10 cellular contexts compared by ENCODE assay signal in genomic region chr7:138875794-138876193, GRCh38.
DNase-seq lines count a peak whose midpoint lies in the region; ATAC-seq, FAIRE-seq and TF ChIP-seq lines count a peak whose summit lies in the region.
"Had no signal": no experiment of that assay in that cellular context is flagged by ENCODE, and none has a peak within 500 bp of the region (broad histone marks: within the 10 kb centered on the region; RNA-seq: fewer than 3 reads in every experiment).

No MANE protein-coding gene starts in this region.

- no peaks in the 10 kb centered on the region for H3K9me3 ChIP-seq in psoas muscle
- H3K9me3 ChIP-seq: adrenal gland had no signal

- H3K4me1 ChIP-seq in psoas muscle = no peaks in the 10 kb centered on the region

- peaks cover 3% of the 10 kb centered on the region for H3K36me3 Mint-ChIP-seq in chondrocyte (ENCODE audit: low read depth)

- H3K36me3 ChIP-seq in psoas muscle (ENCODE audit: insufficient read depth in 1 of 2, low read depth in 1 of 2) = no peaks in the 10 kb centered on the region
- H3K36me3 ChIP-seq: adrenal gland had no signal

- no peaks in the 10 kb centered on the region for H3K9me3 Mint-ChIP-seq in chondrocyte (ENCODE audit: low read depth)

- TF ChIP-seq CTCF in chondrocyte (IDR thresholded peaks at IDR 0.05) (no peak), psoas muscle (IDR thresholded peaks at IDR 0.05) (no peak)

- no peak overlapping the region for H3K27ac ChIP-seq in psoas muscle

- no peak overlapping the region for H3K4me3 Mint-ChIP-seq in chondrocyte (ENCODE audit: unreplicated experiment)

- 92 to 95% (median 93%) methylated on average over 9 of the region's 9 CpGs for WGBS in psoas muscle, 3 donors

- ATAC-seq in HG03175 (IDR thresholded peaks at IDR 0.05; ENCODE audit: unreplicated experiment) (no peak), psoas muscle (no peak)
- ATAC-seq: GM12878 had no signal

- H3K4me1 Mint-ChIP-seq in chondrocyte (ENCODE audit: low read depth) = peaks cover 18% of the 10 kb centered on the region

- no peaks in the 10 kb centered on the region for H3K27me3 Mint-ChIP-seq in chondrocyte (ENCODE audit: low read depth)

- H3K27me3 ChIP-seq in psoas muscle (ENCODE audit: insufficient read depth in 3 of 3, low read length in 2 of 3) = no peaks in the 10 kb centered on the region
- H3K27me3 ChIP-seq: adrenal gland had no signal

- no peak for FAIRE-seq in frontal cortex (lab: Jason Lieb, UNC)
- FAIRE-seq: GM12878 had no signal

- peak; percentile 71 for DNase-seq in HK-2 (ENCODE audit: unreplicated experiment)
- peak; percentile 9 to 63 for DNase-seq in activated CD4-positive, alpha-beta T cell treated with anti-CD3 and anti-CD28 coated beads, Interleukin-2, amount 50 U/mL, for 24 hours (ENCODE audit: low read depth in 1 of 2, low spot score in 1 of 2)
- no peak for DNase-seq in chondrocyte (ENCODE audit: low spot score)
- peak; percentile 40 to 56 (median 44) for DNase-seq in stimulated activated CD4-positive, alpha-beta T cell treated with anti-CD3 and anti-CD28 coated beads, TNF-alpha, amount 100 ng/mL, for 48 hours (ENCODE audit: low read depth in 3 of 3)
- DNase-seq in NCI-H187 treated with DMSO at 0.1 percent for 48 hours (lab: John Stamatoyannopoulos, UW) = no peak
- DNase-seq in frontal cortex (ENCODE audit: low spot score in 2 of 2) = no peak
- no peak for DNase-seq in psoas muscle

- H3K4me3 ChIP-seq in psoas muscle = no peak overlapping the region
- H3K4me3 ChIP-seq: adrenal gland, GM12878 had no signal

- intact Hi-C loops in psoas muscle (cut with DNase I) = no loop called here

- H3K27ac Mint-ChIP-seq in chondrocyte (ENCODE audit: unreplicated experiment) = peak overlapping the region; percentile 33

Comparison
In these comparisons a context has a peak if more than half of its experiments do, and no peak if none do; other contexts are left out.
1. DNase-seq: peak in HK-2 (single experiment), activated CD4-positive, alpha-beta T cell treated with anti-CD3 and anti-CD28 coated beads, Interleukin-2, amount 50 U/mL, for 24 hours (2 of 2) and stimulated activated CD4-positive, alpha-beta T cell treated with anti-CD3 and anti-CD28 coated beads, TNF-alpha, amount 100 ng/mL, for 48 hours (3 of 3); none in chondrocyte (single experiment), NCI-H187 treated with DMSO at 0.1 percent for 48 hours (single experiment), frontal cortex (0 of 2) and psoas muscle (0 of 2).